ENCODE assay signal across 8 cellular contexts in genomic region chr20:37526238-37526838, GRCh38. TPM values are rescaled to one million over a fixed set of nuclear protein-coding genes. Genes with fewer than 3 reads are reported as not detected.
DNase-seq lines count a peak whose midpoint lies in the region; ATAC-seq and FAIRE-seq lines count a peak whose summit lies in the region.

No MANE protein-coding gene starts in this region.

- H3K27ac Mint-ChIP-seq in stimulated activated naive CD8-positive, alpha-beta T cell treated with anti-CD3 and anti-CD28 coated beads, Interleukin-15, Interleukin-2, amounts not matched to agents 100 ng/mL and 50 ng/mL, for 24 hours: peak overlapping the region; percentile 64

- H3K36me3 Mint-ChIP-seq in stimulated activated naive CD8-positive, alpha-beta T cell treated with anti-CD3 and anti-CD28 coated beads, Interleukin-15, Interleukin-2, amounts not matched to agents 100 ng/mL and 50 ng/mL, for 24 hours (ENCODE audit: low read depth): no peaks in the 10 kb centered on the region

- no peaks in the 10 kb centered on the region for H3K9me3 ChIP-seq in ectodermal cell (ENCODE audit: control insufficient read depth, low read length)

- peak overlapping the region; percentile 87 for H3K4me3 Mint-ChIP-seq in stimulated activated naive CD8-positive, alpha-beta T cell treated with anti-CD3 and anti-CD28 coated beads, Interleukin-15, Interleukin-2, amounts not matched to agents 100 ng/mL and 50 ng/mL, for 24 hours

- 1 to 2% methylated on average over 10 of the region's 10 CpGs for whole genome bisulfite sequencing in ectodermal cell, 2 experiments

- H3K9me3 Mint-ChIP-seq in stimulated activated naive CD8-positive, alpha-beta T cell treated with anti-CD3 and anti-CD28 coated beads, Interleukin-15, Interleukin-2, amounts not matched to agents 100 ng/mL and 50 ng/mL, for 24 hours: no peaks in the 10 kb centered on the region

- no peaks in the 10 kb centered on the region for H3K27me3 Mint-ChIP-seq in stimulated activated naive CD8-positive, alpha-beta T cell treated with anti-CD3 and anti-CD28 coated beads, Interleukin-15, Interleukin-2, amounts not matched to agents 100 ng/mL and 50 ng/mL, for 24 hours

- peaks cover 57% of the 10 kb centered on the region for H3K4me1 Mint-ChIP-seq in stimulated activated naive CD8-positive, alpha-beta T cell treated with anti-CD3 and anti-CD28 coated beads, Interleukin-15, Interleukin-2, amounts not matched to agents 100 ng/mL and 50 ng/mL, for 24 hours (ENCODE audit: low read depth)

- H3K4me3 ChIP-seq in ectodermal cell (ENCODE audit: insufficient read depth, low read depth, low read length): peak overlapping the region; percentile 87

- no peak for DNase-seq in stimulated activated naive CD8-positive, alpha-beta T cell treated with anti-CD3 and anti-CD28 coated beads, Interleukin-15, Interleukin-2, amounts not matched to agents 100 U/mL and 50 U/mL, for 24 hours
- DNase-seq in RKO (ENCODE audit: low spot score) (peak; percentile 66), mesenteric fat pad (ENCODE audit: low spot score) (peak; percentile 69), urothelium cell line (ENCODE audit: low spot score) (peak; percentile 51), midbrain (lab: John Stamatoyannopoulos, UW) (no peak)

- no peak for FAIRE-seq in urothelium cell line (lab: Jason Lieb, UNC)

- H3K36me3 ChIP-seq in ectodermal cell (ENCODE audit: control insufficient read depth, insufficient read depth, low read length): peaks cover 2% of the 10 kb centered on the region

- peaks cover 6% of the 10 kb centered on the region for H3K4me1 ChIP-seq in ectodermal cell (ENCODE audit: control insufficient read depth, insufficient read depth, low read length)

- ATAC-seq in stimulated activated naive CD8-positive, alpha-beta T cell treated with anti-CD3 and anti-CD28 coated beads, Interleukin-15, Interleukin-2, amounts not matched to agents 100 U/mL and 50 U/mL, for 24 hours: no peak
- no peak for ATAC-seq in HG02678 (IDR thresholded peaks at IDR 0.05; ENCODE audit: unreplicated experiment)

- H3K27me3 ChIP-seq in ectodermal cell (ENCODE audit: control insufficient read depth, insufficient read depth, low read length, poor library complexity, severe bottlenecking): no peaks in the 10 kb centered on the region

- no peak overlapping the region for H3K27ac ChIP-seq in ectodermal cell (ENCODE audit: insufficient read depth, low read depth, low read length, poor library complexity, severe bottlenecking)

RNA-seq across cellular contexts. Expression of gene BLCAP, which starts 1.3 kb away (rescaled TPM):
- 41.9 TPM for polyA plus RNA-seq in ectodermal cell (2013, experiment 1 of 4)
- polyA plus RNA-seq in ectodermal cell (2013, experiment 2 of 4): 40.7 TPM
- 32.2 TPM for polyA plus RNA-seq in ectodermal cell (2013, experiment 3 of 4)
- 42.5 TPM for polyA plus RNA-seq in ectodermal cell (2013, experiment 4 of 4)
- 148 TPM for total RNA-seq in mesenteric fat pad

RNA-seq across cellular contexts. Expression of gene NNAT, which starts 5.3 kb away (rescaled TPM):
- 287 TPM for polyA plus RNA-seq in ectodermal cell (2013, experiment 1 of 4)
- 298 TPM for polyA plus RNA-seq in ectodermal cell (2013, experiment 2 of 4)
- polyA plus RNA-seq in ectodermal cell (2013, experiment 3 of 4): 276 TPM
- polyA plus RNA-seq in ectodermal cell (2013, experiment 4 of 4): 337 TPM
- 27.3 TPM for total RNA-seq in mesenteric fat pad

Comparison
In these comparisons a context has a peak if more than half of its experiments do, and no peak if none do; other contexts are left out.
1. DNase-seq: peak in RKO (single experiment), mesenteric fat pad (single experiment) and urothelium cell line (single experiment); none in stimulated activated naive CD8-positive, alpha-beta T cell treated with anti-CD3 and anti-CD28 coated beads, Interleukin-15, Interleukin-2, amounts not matched to agents 100 U/mL and 50 U/mL, for 24 hours (single experiment) and midbrain (single experiment).